In the genomic region with DNA sequence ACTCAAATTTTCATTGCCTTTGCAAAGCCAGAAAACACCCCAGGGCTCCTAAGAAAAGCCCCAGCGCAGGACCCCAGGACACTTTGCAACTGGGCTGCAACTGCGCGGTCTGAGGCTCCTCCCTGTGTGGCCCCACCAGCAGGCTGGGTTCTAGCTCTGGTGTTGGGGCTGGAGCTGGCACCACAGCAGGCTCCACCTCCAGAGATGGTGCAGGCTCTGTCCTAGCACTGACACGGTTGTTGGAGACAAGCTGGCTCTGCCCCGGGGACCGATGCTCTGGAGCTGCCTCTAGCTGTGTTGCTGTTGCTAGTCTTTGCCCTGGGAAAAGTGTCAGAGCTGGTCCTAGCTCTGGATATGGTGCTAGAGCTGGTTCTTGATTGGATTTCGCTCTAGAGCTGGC, we compare ENCODE assay signal across 9 cellular contexts. TPM values are rescaled to one million over a fixed set of nuclear protein-coding genes. Genes with fewer than 3 reads are reported as not detected.
DNase-seq lines count a peak whose midpoint lies in the region; ATAC-seq, FAIRE-seq and TF ChIP-seq lines count a peak whose summit lies in the region.
"Had no signal": no experiment of that assay in that cellular context is flagged by ENCODE, and none has a peak within 500 bp of the region (broad histone marks: within the 10 kb centered on the region; RNA-seq: fewer than 3 reads in every experiment).

No MANE protein-coding gene starts in this region.

- FAIRE-seq in bronchial epithelial cell (lab: Jason Lieb, UNC): no peak
- FAIRE-seq in GM12892 (lab: Jason Lieb, UNC): no peak

- no peak for DNase-seq in BJ (ENCODE audit: low read depth)
- peak; percentile 69 for DNase-seq in Kasumi-1 (lab: John Stamatoyannopoulos, UW)
- DNase-seq in bronchial epithelial cell (ENCODE audit: low read depth): no peak
- DNase-seq in naive B cell: no peak
- DNase-seq in SK-N-DZ (ENCODE audit: low spot score): no peak
- no peak for DNase-seq in GM12892 (ENCODE audit: insufficient read length)

- H3K4me1 Mint-ChIP-seq in naive B cell: peaks cover 23 to 69% (median 44%) of the 10 kb centered on the region in 3 donors

- peaks cover 0 to 3% (median 0%) of the 10 kb centered on the region in 3 donors for H3K27me3 Mint-ChIP-seq in naive B cell

- peaks cover 19% of the 10 kb centered on the region for H3K36me3 ChIP-seq in BJ (ENCODE audit: control insufficient read depth, insufficient read depth, low read length)
- peaks cover 15% of the 10 kb centered on the region for H3K36me3 ChIP-seq in bronchial epithelial cell (ENCODE audit: control insufficient read depth, insufficient read depth, low read length)

- H3K27me3 ChIP-seq in BJ (ENCODE audit: control insufficient read depth, insufficient read depth, low read length): no peaks in the 10 kb centered on the region
- no peaks in the 10 kb centered on the region for H3K27me3 ChIP-seq in bronchial epithelial cell (ENCODE audit: control insufficient read depth, insufficient read depth, low read length)

- peak overlapping the region; percentile 9 to 95 (median 74) for H3K4me3 Mint-ChIP-seq in naive B cell

- CTCF ChIA-PET in BJ (lab: Yijun Ruan, JAX): interaction anchor here (0.6 to 2.1 kb wide), 11 partner anchors 9 to 335 kb away, joined by 3 to 10 read pairs (median 5); no protein-coding TSS in a partner anchor

- POLR2A ChIA-PET in BJ (lab: Charles Lee): interaction anchor here (0.6 kb wide), 1 partner anchor 19 kb away, joined by 3 read pairs; no protein-coding TSS in a partner anchor

- peaks cover 7 to 14% of the 10 kb centered on the region in 2 donors for H3K36me3 Mint-ChIP-seq in naive B cell

- ATAC-seq in naive B cell (ENCODE audit: low read depth in 2 of 2) (no peak), HG02840 (IDR thresholded peaks at IDR 0.05; ENCODE audit: low FRiP score, unreplicated experiment) (no peak), HG02759 (IDR thresholded peaks at IDR 0.05; ENCODE audit: unreplicated experiment) (no peak)

- peak overlapping the region in 2 of 6 donors; percentile 73 to 92 for H3K27ac Mint-ChIP-seq in naive B cell

- TF ChIP-seq CTCF in BJ (IDR thresholded peaks at IDR 0.05; ENCODE audit: insufficient read depth, low read depth, low read length) (no peak), bronchial epithelial cell (IDR thresholded peaks at IDR 0.05; ENCODE audit: insufficient read depth, low read length, severe bottlenecking) (no peak)

- H3K4me3 ChIP-seq in BJ (ENCODE audit: low read depth, low read length): peak overlapping the region; percentile 97
- H3K4me3 ChIP-seq in bronchial epithelial cell (ENCODE audit: low read depth, low read length): peak overlapping the region; percentile 96

- TF ChIP-seq POLR2A in GM12892 (IDR thresholded peaks at IDR 0.05; ENCODE audit: low read depth, low read length): no peak

- H3K9me3 Mint-ChIP-seq in naive B cell: no peaks in the 10 kb centered on the region

RNA-seq across cellular contexts. Expression of gene LCN10, which starts 13.6 kb away (rescaled TPM):
- polyA plus RNA-seq in BJ (2011; rRNA removed): not detected in 2 replicates
- not detected in 2 replicates for polyA minus RNA-seq in BJ (2011; rRNA and poly(A)+ RNA removed)
- total RNA-seq in bronchial epithelial cell: not detected in 2 replicates
- polyA plus RNA-seq in naive B cell (ENCODE audit: low read depth in 6 of 6): 10 to 100 TPM; 46.1 to 86.0 (median 65.3) TPM
- 0.12 and 0.60 TPM in 2 replicates for polyA plus RNA-seq in SK-N-DZ (2014; cell fraction: cytosol; rRNA removed)
- polyA plus RNA-seq in SK-N-DZ (2014; cell fraction: nucleus; rRNA removed): 0.13 TPM in 1 of 2 replicates, not detected in the other
- polyA plus RNA-seq in GM12892 (2012; ENCODE audit: missing spikeins): 2.4 TPM

RNA-seq across cellular contexts. Expression of gene DIPK1B, which starts 16.8 kb away (rescaled TPM):
- polyA plus RNA-seq in BJ (2011; rRNA removed) (0.17 and 0.42 TPM in 2 replicates), naive B cell (ENCODE audit: low read depth in 6 of 6) (10 to 100 TPM in 4 of 6 donors, 1 to 10 TPM in 1, under 1 TPM in 1; 0.91 to 71.6 (median 15.1) TPM)
- 0.10 and 0.14 TPM in 2 replicates for polyA minus RNA-seq in BJ (2011; rRNA and poly(A)+ RNA removed)
- total RNA-seq in bronchial epithelial cell: 0.13 TPM in 1 of 2 replicates, not detected in the other
- polyA plus RNA-seq in SK-N-DZ (2014; cell fraction: cytosol; rRNA removed): 78.9 and 87.2 TPM in 2 replicates
- 150 and 195 TPM in 2 replicates for polyA plus RNA-seq in SK-N-DZ (2014; cell fraction: nucleus; rRNA removed)
- 0.36 TPM for polyA plus RNA-seq in GM12892 (2012; ENCODE audit: missing spikeins)

RNA-seq across cellular contexts. Expression of gene LCN6, which starts 19.2 kb away (rescaled TPM):
- polyA plus RNA-seq in BJ (2011; rRNA removed): not detected in 2 replicates
- polyA minus RNA-seq in BJ (2011; rRNA and poly(A)+ RNA removed): not detected in 2 replicates
- not detected in 2 replicates for total RNA-seq in bronchial epithelial cell
- polyA plus RNA-seq in naive B cell (ENCODE audit: low read depth in 6 of 6): not detected
- not detected in 2 replicates for polyA plus RNA-seq in SK-N-DZ (2014; cell fraction: cytosol; rRNA removed)
- not detected in 2 replicates for polyA plus RNA-seq in SK-N-DZ (2014; cell fraction: nucleus; rRNA removed)
- polyA plus RNA-seq in GM12892 (2012; ENCODE audit: missing spikeins): not detected
- total RNA-seq: T-helper 2 cell treated with Interferon-gamma antibody and Interleukin-4, amounts not matched to agents 100 ng/mL and 5 ng/mL, for 36 hours had no signal

RNA-seq across cellular contexts. Expression of gene LCN8, which starts 28.9 kb away (rescaled TPM):
- not detected in 2 replicates for polyA plus RNA-seq in BJ (2011; rRNA removed)
- polyA minus RNA-seq in BJ (2011; rRNA and poly(A)+ RNA removed): not detected in 2 replicates
- not detected in 2 replicates for total RNA-seq in bronchial epithelial cell
- polyA plus RNA-seq in naive B cell (ENCODE audit: low read depth in 6 of 6): 10 to 100 TPM in 2 of 6 donors, under 1 TPM in 3, not detected in 1; 0.39 to 69.1 (median 0.73) TPM
- polyA plus RNA-seq in SK-N-DZ (2014; cell fraction: cytosol; rRNA removed): not detected in 2 replicates
- polyA plus RNA-seq in SK-N-DZ (2014; cell fraction: nucleus; rRNA removed): not detected in 2 replicates
- polyA plus RNA-seq in GM12892 (2012; ENCODE audit: missing spikeins): not detected
- total RNA-seq: T-helper 2 cell treated with Interferon-gamma antibody and Interleukin-4, amounts not matched to agents 100 ng/mL and 5 ng/mL, for 36 hours had no signal

RNA-seq across cellular contexts. Expression of gene LCN15, which starts 35.2 kb away (rescaled TPM):
- polyA plus RNA-seq in BJ (2011; rRNA removed) (not detected in 2 replicates), naive B cell (ENCODE audit: low read depth in 6 of 6) (under 1 TPM in 1 of 6 donors, not detected in 5; 0.09 TPM)
- polyA minus RNA-seq in BJ (2011; rRNA and poly(A)+ RNA removed): not detected in 2 replicates
- not detected in 2 replicates for total RNA-seq in bronchial epithelial cell
- polyA plus RNA-seq in SK-N-DZ (2014; cell fraction: cytosol; rRNA removed): not detected in 2 replicates
- polyA plus RNA-seq in SK-N-DZ (2014; cell fraction: nucleus; rRNA removed): not detected in 2 replicates
- polyA plus RNA-seq in GM12892 (2012; ENCODE audit: missing spikeins): not detected
- total RNA-seq: T-helper 2 cell treated with Interferon-gamma antibody and Interleukin-4, amounts not matched to agents 100 ng/mL and 5 ng/mL, for 36 hours had no signal

Comparison
In these comparisons a context has a peak if more than half of its experiments do, and no peak if none do; other contexts are left out.
1. DNase-seq: peak in Kasumi-1 (2 of 2); none in BJ (single experiment), bronchial epithelial cell (single experiment), naive B cell (single experiment), SK-N-DZ (single experiment) and GM12892 (single experiment).
2. RNA of gene LCN10, which starts 13.6 kb away (polyA plus RNA-seq): 46.1 to 86.0 TPM in naive B cell; not detected in BJ; every median in the first group is over 10 times any median in the second.